In genomic region chr19:36233626-36234025, GRCh38 we compare ENCODE assay signal across 6 cellular contexts. TPM values are rescaled to one million over a fixed set of nuclear protein-coding genes. Genes with fewer than 3 reads are reported as not detected.
A peak's percentile ranks its signal among the peaks of the same experiment; 100 is the strongest.
DNase-seq lines count a peak whose midpoint lies in the region; ATAC-seq and TF ChIP-seq lines count a peak whose summit lies in the region.
"Not testable (repeated sequence)": the region's sequence is repeated elsewhere in the genome, so short reads cannot be mapped to it uniquely, and the experiment has no call there.

No MANE protein-coding gene starts in this region.

- not testable (repeated sequence) for H4K5ac ChIP-seq in mesendoderm (ENCODE audit: low read length)

- H3K9me3 Mint-ChIP-seq in WTC11; progenitor cell of endocrine pancreas (ENCODE audit: low read depth): not testable (repeated sequence)

- not testable (repeated sequence) for H3K9ac ChIP-seq in HUES48 (ENCODE audit: low read depth, low read length); mesendoderm (ENCODE audit: low read length)

- not testable (repeated sequence) for H3K27me3 ChIP-seq in HUES48 (ENCODE audit: control insufficient read depth, insufficient read depth, low read length); mesendoderm (ENCODE audit: insufficient read depth, low read length, poor library complexity)

- not testable (repeated sequence) for H3K9me3 ChIP-seq in HUES48 (ENCODE audit: control insufficient read depth, insufficient read depth, low read length)

- not testable (repeated sequence) for H4K8ac ChIP-seq in mesendoderm (ENCODE audit: low read depth, low read length)

- WGBS in mesendoderm (ENCODE audit: extremely low coverage, insufficient coverage, low lambda C conversion rate) = no CpG with 5 or more reads among the region's 7 CpGs

- peaks cover 27% of the 10 kb centered on the region for H3K4me1 Mint-ChIP-seq in WTC11
- not testable (repeated sequence) for H3K4me1 Mint-ChIP-seq in progenitor cell of endocrine pancreas (ENCODE audit: low read depth)

- not testable (repeated sequence) for H2BK15ac ChIP-seq in mesendoderm (replicated peaks; ENCODE audit: low read depth)

- not testable (repeated sequence) for H3K27me3 Mint-ChIP-seq in WTC11 (ENCODE audit: low read depth); progenitor cell of endocrine pancreas

- not testable (repeated sequence) for H3K56ac ChIP-seq in mesendoderm (ENCODE audit: low read length)

- ATAC-seq in WTC11 = not testable (repeated sequence)

- not testable (repeated sequence) for H3K79me1 ChIP-seq in mesendoderm (ENCODE audit: low read length)

- not testable (repeated sequence) for H3K4ac ChIP-seq in mesendoderm (ENCODE audit: low read depth, low read length)

- H3K79me2 ChIP-seq in mesendoderm (ENCODE audit: control insufficient read depth, insufficient read depth, low read length) = not testable (repeated sequence)

- not testable (repeated sequence) for H3K23ac ChIP-seq in mesendoderm (ENCODE audit: low read length)

- CTCF ChIA-PET in WTC11 (lab: Charles Lee) = interaction anchor here (1.7 kb wide), 1 partner anchor 10 kb away, joined by 5 read pairs; no protein-coding TSS in a partner anchor

- peak overlapping the region; percentile 34; the same call in 1 of the 2 replicates for H3K4me3 Mint-ChIP-seq in WTC11
- H3K4me3 Mint-ChIP-seq in progenitor cell of endocrine pancreas (ENCODE audit: low read depth) = not testable (repeated sequence)

- H2BK120ac ChIP-seq in mesendoderm (ENCODE audit: low read depth, low read length) = not testable (repeated sequence)

- peak; percentile 75 for DNase-seq in ELF-1 (ENCODE audit: low read depth, low spot score)
- peak; percentile 63 for DNase-seq in NCI-H82 (lab: John Stamatoyannopoulos, UW)
- not testable (repeated sequence) for DNase-seq in WTC11 (ENCODE audit: low spot score); progenitor cell of endocrine pancreas (ENCODE audit: low spot score, unreplicated experiment)
- DNase-seq in mesendoderm = peak; percentile 62

- peaks cover 21% of the 10 kb centered on the region for H3K4me1 ChIP-seq in HUES48 (ENCODE audit: control insufficient read depth, insufficient read depth, low read length)
- H3K4me1 ChIP-seq in mesendoderm (ENCODE audit: control insufficient read depth, low read depth, low read length) = not testable (repeated sequence)

- peaks cover 88% of the 10 kb centered on the region for H3K36me3 Mint-ChIP-seq in WTC11
- H3K36me3 Mint-ChIP-seq in progenitor cell of endocrine pancreas (ENCODE audit: insufficient read depth) = peaks cover 61% of the 10 kb centered on the region

- not testable (repeated sequence) for H3K4me2 ChIP-seq in mesendoderm (ENCODE audit: low read length)

- not testable (repeated sequence) for TF ChIP-seq CTCF in WTC11 (IDR thresholded peaks at IDR 0.05); progenitor cell of endocrine pancreas (IDR thresholded peaks at IDR 0.05; ENCODE audit: unreplicated experiment)

- POLR2A ChIA-PET in WTC11 (lab: Charles Lee) = not testable (repeated sequence)

- H3K36me3 ChIP-seq in HUES48 (ENCODE audit: control insufficient read depth, insufficient read depth, low read length) (peaks cover 94% of the 10 kb centered on the region), mesendoderm (ENCODE audit: control insufficient read depth, insufficient read depth, low read length) (peaks cover 22% of the 10 kb centered on the region)

- H2BK5ac ChIP-seq in mesendoderm (ENCODE audit: low read length) = not testable (repeated sequence)

- H3K27ac Mint-ChIP-seq in WTC11 (peak overlapping the region; percentile 93), progenitor cell of endocrine pancreas (peak overlapping the region; percentile 44)

- peak overlapping the region; percentile 80 for H3K27ac ChIP-seq in HUES48 (ENCODE audit: low read depth, low read length)
- not testable (repeated sequence) for H3K27ac ChIP-seq in mesendoderm (ENCODE audit: low read depth, low read length)

- not testable (repeated sequence) for H3K18ac ChIP-seq in mesendoderm (ENCODE audit: low read length)

- H3K4me3 ChIP-seq in HUES48 (ENCODE audit: low read depth, low read length); mesendoderm (ENCODE audit: low read length): not testable (repeated sequence)

- H2AK5ac ChIP-seq in mesendoderm (ENCODE audit: low read length) = not testable (repeated sequence)

RNA-seq across cellular contexts. Expression of gene ZNF146, which starts 18.7 kb away (rescaled TPM):
- 122 to 128 TPM (median 124 TPM) in 3 replicates for total RNA-seq in WTC11 (2021)
- polyA plus RNA-seq in mesendoderm (2013, experiment 1 of 2) = 134 TPM
- polyA plus RNA-seq in mesendoderm (2013, experiment 2 of 2) = 131 TPM
- 99.0 and 101 TPM in 2 replicates for total RNA-seq in progenitor cell of endocrine pancreas

RNA-seq across cellular contexts. Expression of gene ZNF565, which starts 19.2 kb away (rescaled TPM):
- total RNA-seq in WTC11 (2021) = 2.5 to 3.0 TPM (median 2.8 TPM) in 3 replicates
- polyA plus RNA-seq in mesendoderm (2013, experiment 1 of 2) = 2.3 TPM
- polyA plus RNA-seq in mesendoderm (2013, experiment 2 of 2) = 1.9 TPM
- 8.2 and 9.0 TPM in 2 replicates for total RNA-seq in progenitor cell of endocrine pancreas
